ENCODE assay signal across 15 cellular contexts in genomic region chr3:151382671-151383070, GRCh38. TPM values are rescaled to one million over a fixed set of nuclear protein-coding genes. Genes with fewer than 3 reads are reported as not detected.
DNase-seq lines count a peak whose midpoint lies in the region; ATAC-seq and TF ChIP-seq lines count a peak whose summit lies in the region.
"Had no signal": no experiment of that assay in that cellular context is flagged by ENCODE, and none has a peak within 500 bp of the region (broad histone marks: within the 10 kb centered on the region; RNA-seq: fewer than 3 reads in every experiment).

No MANE protein-coding gene starts in this region.

- H4K20me1 ChIP-seq in BLaER1 treated with 17β-estradiol and CSF1 and Interleukin-3, amounts not matched to agents 10 nM and 100 nM, result no peaks in the 10 kb centered on the region

- H3K9ac ChIP-seq in BLaER1 treated with 17β-estradiol and CSF1 and Interleukin-3, amounts not matched to agents 10 nM and 100 nM, result peak overlapping the region in 3 of 11 experiments; percentile 43 to 73 (median 68); a peak in 5 of 22 replicates
- no peak overlapping the region for H3K9ac ChIP-seq in colonic mucosa (ENCODE audit: low read depth in 2 of 2, low read length in 2 of 2)

- peaks cover 27 to 87% (median 49%) of the 10 kb centered on the region in 10 experiments for H3K4me1 ChIP-seq in BLaER1 treated with 17β-estradiol and CSF1 and Interleukin-3, amounts not matched to agents 10 nM and 100 nM
- H3K4me1 ChIP-seq in colonic mucosa (no peaks in the 10 kb centered on the region), foreskin keratinocyte (peaks cover 6% of the 10 kb centered on the region)
- H3K4me1 ChIP-seq: gastroesophageal sphincter had no signal

- H3K4me3 ChIP-seq in BLaER1 treated with 17β-estradiol and CSF1 and Interleukin-3, amounts not matched to agents 10 nM and 100 nM, result peak overlapping the region in 4 of 10 experiments; percentile 29 to 55 (median 46); a peak in 5 of 20 replicates
- H3K4me3 ChIP-seq in colonic mucosa, result no peak overlapping the region
- H3K4me3 ChIP-seq: gastroesophageal sphincter, skin epidermis had no signal

- no peaks in the 10 kb centered on the region; a peak in 1 of 22 replicates for H3K9me3 ChIP-seq in BLaER1 treated with 17β-estradiol and CSF1 and Interleukin-3, amounts not matched to agents 10 nM and 100 nM (replicated peaks in 1 of 11)
- H3K9me3 ChIP-seq in colonic mucosa, result no peaks in the 10 kb centered on the region
- H3K9me3 ChIP-seq: gastroesophageal sphincter had no signal

- ATAC-seq in GM21381 (IDR thresholded peaks at IDR 0.05; ENCODE audit: unreplicated experiment) (peak; percentile 47), HG03432 (IDR thresholded peaks at IDR 0.05; ENCODE audit: unreplicated experiment) (peak; percentile 34), foreskin keratinocyte (no peak), HG02852 (IDR thresholded peaks at IDR 0.05; ENCODE audit: unreplicated experiment) (no peak)
- ATAC-seq in activated CD4-positive, alpha-beta T cell treated with anti-CD3 and anti-CD28 coated beads for 36 hours, result no peak
- ATAC-seq: gastroesophageal sphincter had no signal

- H3K27me3 Mint-ChIP-seq in activated CD4-positive, alpha-beta T cell treated with anti-CD3 and anti-CD28 coated beads for 36 hours, result peaks cover 2% of the 10 kb centered on the region

- H3K36me3 ChIP-seq in BLaER1 treated with 17β-estradiol and CSF1 and Interleukin-3, amounts not matched to agents 10 nM and 100 nM, result peaks cover 0 to 12% (median 0%) of the 10 kb centered on the region in 11 experiments; a peak in 2 of 22 replicates
- no peaks in the 10 kb centered on the region for H3K36me3 ChIP-seq in colonic mucosa
- H3K36me3 ChIP-seq: gastroesophageal sphincter had no signal

- CTCF ChIA-PET in activated CD4-positive, alpha-beta T cell treated with anti-CD3 and anti-CD28 coated beads for 36 hours (lab: Charles Lee), result no interaction called here

- H3K27me3 ChIP-seq in BLaER1 treated with 17β-estradiol and CSF1 and Interleukin-3, amounts not matched to agents 10 nM and 100 nM, result no peaks in the 10 kb centered on the region
- H3K27me3 ChIP-seq in colonic mucosa, result no peaks in the 10 kb centered on the region
- H3K27me3 ChIP-seq in foreskin keratinocyte, result no peaks in the 10 kb centered on the region
- H3K27me3 ChIP-seq: gastroesophageal sphincter had no signal

- intact Hi-C loops in colonic mucosa (cut with DNase I), result no loop called here
- intact Hi-C loops in activated CD4-positive, alpha-beta T cell treated with anti-CD3 and anti-CD28 coated beads for 36 hours (cut with DNase I, micrococcal nuclease), result no loop called here

- DNase-seq in colonic mucosa, result peak; percentile 20
- DNase-seq in foreskin keratinocyte, result no peak
- no peak for DNase-seq in AG08395 (ENCODE audit: low spot score)
- no peak for DNase-seq in activated CD4-positive, alpha-beta T cell treated with anti-CD3 and anti-CD28 coated beads for 36 hours
- DNase-seq: central memory CD4-positive, alpha-beta T cell; NCI-H524 treated with DMSO at 0.1 percent for 48 hours; T-helper 9 cell had no signal

- peak overlapping the region; percentile 49 to 93 (median 66) for H3K4me2 ChIP-seq in BLaER1 treated with 17β-estradiol and CSF1 and Interleukin-3, amounts not matched to agents 10 nM and 100 nM

- TF ChIP-seq CTCF in colonic mucosa (IDR thresholded peaks at IDR 0.05), result no peak
- TF ChIP-seq CTCF in foreskin keratinocyte (conservative IDR thresholded peaks at IDR 0.05), result no peak

- H3K27ac Mint-ChIP-seq in activated CD4-positive, alpha-beta T cell treated with anti-CD3 and anti-CD28 coated beads for 36 hours, result no peak overlapping the region
- H3K27ac Mint-ChIP-seq: activated T-helper 1 cell treated with anti-CD3 and anti-CD28 coated beads, Interleukin-12 subunit alpha, Interleukin-12 subunit beta, Interleukin-2, Interleukin-4 antibody, amounts not matched to agents 30 ng/mL and 10 ng/mL and 1 ng/mL, durations not matched to agents 14 hours and 24 hours and 36 hours had no signal

- H3K9me3 Mint-ChIP-seq in activated CD4-positive, alpha-beta T cell treated with anti-CD3 and anti-CD28 coated beads for 36 hours (ENCODE audit: low read depth), result no peaks in the 10 kb centered on the region
- H3K9me3 Mint-ChIP-seq: activated T-helper 1 cell treated with anti-CD3 and anti-CD28 coated beads, Interleukin-12 subunit alpha, Interleukin-12 subunit beta, Interleukin-2, Interleukin-4 antibody, amounts not matched to agents 30 ng/mL and 10 ng/mL and 1 ng/mL, durations not matched to agents 14 hours and 24 hours and 36 hours had no signal

- POLR2A ChIA-PET in activated CD4-positive, alpha-beta T cell treated with anti-CD3 and anti-CD28 coated beads for 36 hours (lab: Charles Lee), result no interaction called here

- H3K36me3 Mint-ChIP-seq in activated CD4-positive, alpha-beta T cell treated with anti-CD3 and anti-CD28 coated beads for 36 hours (ENCODE audit: low read depth), result no peaks in the 10 kb centered on the region

- H3K4me1 Mint-ChIP-seq in activated CD4-positive, alpha-beta T cell treated with anti-CD3 and anti-CD28 coated beads for 36 hours, result peaks cover 3% of the 10 kb centered on the region

- H3K27ac ChIP-seq in BLaER1 treated with 17β-estradiol and CSF1 and Interleukin-3, amounts not matched to agents 10 nM and 100 nM, result peak overlapping the region in 10 of 11 experiments; percentile 23 to 85 (median 59); a peak in 14 of 22 replicates
- H3K27ac ChIP-seq in colonic mucosa, result peak overlapping the region; percentile 46
- H3K27ac ChIP-seq in foreskin keratinocyte, result no peak overlapping the region
- H3K27ac ChIP-seq: gastroesophageal sphincter had no signal

- H3K4me3 Mint-ChIP-seq in activated CD4-positive, alpha-beta T cell treated with anti-CD3 and anti-CD28 coated beads for 36 hours, result no peak overlapping the region
- H3K4me3 Mint-ChIP-seq: activated T-helper 1 cell treated with anti-CD3 and anti-CD28 coated beads, Interleukin-12 subunit alpha, Interleukin-12 subunit beta, Interleukin-2, Interleukin-4 antibody, amounts not matched to agents 30 ng/mL and 10 ng/mL and 1 ng/mL, durations not matched to agents 14 hours and 24 hours and 36 hours had no signal

RNA-seq across cellular contexts. Expression of gene P2RY12, which starts 1.9 kb away (rescaled TPM):
- under 1 TPM; 0.17 to 0.72 TPM for total RNA-seq in colonic mucosa
- total RNA-seq in foreskin keratinocyte, result not detected in 2 replicates
- polyA plus RNA-seq in foreskin keratinocyte, result not detected in 2 replicates
- total RNA-seq in activated CD4-positive, alpha-beta T cell treated with anti-CD3 and anti-CD28 coated beads for 36 hours, result not detected
- total RNA-seq: activated T-helper 1 cell treated with anti-CD3 and anti-CD28 coated beads, Interleukin-12 subunit alpha, Interleukin-12 subunit beta, Interleukin-2, Interleukin-4 antibody, amounts not matched to agents 30 ng/mL and 10 ng/mL and 1 ng/mL, durations not matched to agents 14 hours and 24 hours and 36 hours had no signal
- polyA plus RNA-seq: AG04450 had no signal

RNA-seq across cellular contexts. Expression of gene P2RY13, which starts 53.3 kb away (rescaled TPM):
- total RNA-seq in colonic mucosa (under 1 TPM; 0.27 to 0.80 TPM), foreskin keratinocyte (not detected in 2 replicates)
- not detected in 2 replicates for polyA plus RNA-seq in foreskin keratinocyte
- not detected for total RNA-seq in activated CD4-positive, alpha-beta T cell treated with anti-CD3 and anti-CD28 coated beads for 36 hours
- total RNA-seq: activated T-helper 1 cell treated with anti-CD3 and anti-CD28 coated beads, Interleukin-12 subunit alpha, Interleukin-12 subunit beta, Interleukin-2, Interleukin-4 antibody, amounts not matched to agents 30 ng/mL and 10 ng/mL and 1 ng/mL, durations not matched to agents 14 hours and 24 hours and 36 hours had no signal
- polyA plus RNA-seq: AG04450 had no signal

Comparison
In these comparisons a context has a peak if more than half of its experiments do, and no peak if none do; other contexts are left out.
1. ATAC-seq: peak in GM21381 (single experiment) and HG03432 (single experiment); none in foreskin keratinocyte (single experiment), HG02852 (single experiment) and activated CD4-positive, alpha-beta T cell treated with anti-CD3 and anti-CD28 coated beads for 36 hours (single experiment).